1 cellular context compared by ENCODE assay signal in genomic region chr3:58349792-58350626, GRCh38.
TF ChIP-seq lines count a peak whose summit lies in the region.

No MANE protein-coding gene starts in this region.

TF ChIP-seq in HepG2, 621 proteins besides CTCF, POLR2A, EP300 and RAD21:
- TF ChIP-seq RBAK (CRISPR knock-in tag; IDR thresholded peaks at IDR 0.05) (no peak), FOXA1 (IDR thresholded peaks at IDR 0.05) (no peak), FOXA1 (CRISPR knock-in tag; IDR thresholded peaks at IDR 0.05) (no peak), CBFB (CRISPR knock-in tag; IDR thresholded peaks at IDR 0.05) (no peak), ZNF776 (CRISPR knock-in tag; IDR thresholded peaks at IDR 0.05) (no peak), SMARCC2 (IDR thresholded peaks at IDR 0.05) (no peak), ZBTB20 (CRISPR knock-in tag; IDR thresholded peaks at IDR 0.05; ENCODE audit: borderline replicate concordance, low read depth) (no peak), SMAD3 (CRISPR knock-in tag; IDR thresholded peaks at IDR 0.05) (no peak), RNF2 (conservative IDR thresholded peaks at IDR 0.05; ENCODE audit: low read depth) (no peak), ZEB1 (IDR thresholded peaks at IDR 0.05; ENCODE audit: insufficient replicate concordance, low read depth) (no peak), DMAP1 (CRISPR knock-in tag; IDR thresholded peaks at IDR 0.05) (no peak), TP53 (CRISPR knock-in tag; conservative IDR thresholded peaks at IDR 0.05) (no peak), RELA (CRISPR knock-in tag; IDR thresholded peaks at IDR 0.05) (no peak), ZBTB49 (CRISPR knock-in tag; IDR thresholded peaks at IDR 0.05; ENCODE audit: borderline replicate concordance) (no peak)
